In the genomic region with DNA sequence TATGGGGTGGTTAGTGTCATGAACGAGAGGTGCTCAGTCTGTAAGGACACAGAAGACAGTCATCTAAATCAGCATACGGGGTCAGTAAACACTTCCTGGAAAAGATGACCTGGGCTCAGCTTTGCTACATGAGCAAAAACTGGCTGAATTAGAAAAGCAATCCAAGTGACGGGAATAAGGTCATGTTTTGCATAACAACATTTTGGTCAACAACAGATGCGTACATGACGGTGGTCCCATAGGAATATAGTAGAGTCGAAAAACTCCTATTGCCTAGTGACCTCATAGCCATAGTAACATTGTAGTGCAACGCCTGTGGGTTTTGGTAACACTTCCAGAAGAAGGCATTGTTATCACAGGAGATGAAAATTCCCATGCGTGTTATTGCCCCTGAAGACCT, we compare ENCODE assay signal across 15 cellular contexts.
DNase-seq lines count a peak whose midpoint lies in the region; FAIRE-seq and TF ChIP-seq lines count a peak whose summit lies in the region.
"Had no signal": no experiment of that assay in that cellular context is flagged by ENCODE, and none has a peak within 500 bp of the region (broad histone marks: within the 10 kb centered on the region; RNA-seq: fewer than 3 reads in every experiment).

No MANE protein-coding gene starts in this region.

- H3K4me1 ChIP-seq in SJSA1 (replicated peaks) (peaks cover 37% of the 10 kb centered on the region), mesenchymal stem cell (ENCODE audit: control insufficient read depth, insufficient read depth, low read depth, low read length) (no peaks in the 10 kb centered on the region)
- H3K4me1 ChIP-seq: BLaER1, Caco-2 had no signal

- no peak overlapping the region for H2BK120ac ChIP-seq in mesenchymal stem cell (ENCODE audit: low read depth, low read length)

- H3K27ac ChIP-seq in SJSA1 (peak overlapping the region; percentile 39), mesenchymal stem cell (ENCODE audit: low read length, poor library complexity, severe bottlenecking) (no peak overlapping the region)
- H3K27ac ChIP-seq: BLaER1 had no signal

- no peak overlapping the region for H3K4me2 ChIP-seq in mesenchymal stem cell (ENCODE audit: low read length, poor library complexity, severe bottlenecking)
- H3K4me2 ChIP-seq: BLaER1 had no signal

- FAIRE-seq in H54 (lab: Jason Lieb, UNC) = peak; percentile 60

- no peak overlapping the region for H2BK12ac ChIP-seq in mesenchymal stem cell (ENCODE audit: low read length in 2 of 2)

- WGBS in mesenchymal stem cell = 71% methylated on average over 8 of the region's 8 CpGs

- H3K9me3 Mint-ChIP-seq in endothelial cell (ENCODE audit: unreplicated experiment) = no peaks in the 10 kb centered on the region
- H3K9me3 Mint-ChIP-seq: CD8-positive, alpha-beta memory T cell had no signal

- TF ChIP-seq POLR2A in H54 (IDR thresholded peaks at IDR 0.05; ENCODE audit: low read depth, low read length) = no peak

- H3K27ac Mint-ChIP-seq in endothelial cell (ENCODE audit: unreplicated experiment) = no peak overlapping the region
- H3K27ac Mint-ChIP-seq: CD8-positive, alpha-beta memory T cell had no signal

- TF ChIP-seq CTCF in cardiac fibroblast (IDR thresholded peaks at IDR 0.05; ENCODE audit: low read depth, low read length) = no peak
- no peak for TF ChIP-seq CTCF in endothelial cell (IDR thresholded peaks at IDR 0.05; ENCODE audit: unreplicated experiment)

- H3K4me1 Mint-ChIP-seq in endothelial cell (ENCODE audit: unreplicated experiment) = no peaks in the 10 kb centered on the region
- H3K4me1 Mint-ChIP-seq: CD8-positive, alpha-beta memory T cell had no signal

- no peak overlapping the region for H3K14ac ChIP-seq in mesenchymal stem cell (ENCODE audit: low read length in 2 of 2)

- no peak overlapping the region for H3K4me3 Mint-ChIP-seq in endothelial cell (ENCODE audit: unreplicated experiment)
- H3K4me3 Mint-ChIP-seq: CD8-positive, alpha-beta memory T cell had no signal

- no peaks in the 10 kb centered on the region for H3K27me3 ChIP-seq in SJSA1 (replicated peaks)
- H3K27me3 ChIP-seq in mesenchymal stem cell (ENCODE audit: control insufficient read depth in 1 of 2, insufficient read depth in 1 of 2, low read length in 2 of 2) = no peaks in the 10 kb centered on the region
- H3K27me3 ChIP-seq: BLaER1 had no signal

- H4K91ac ChIP-seq in mesenchymal stem cell (ENCODE audit: low read length) = no peak overlapping the region

- H2BK5ac ChIP-seq in mesenchymal stem cell (ENCODE audit: low read depth, low read length, poor library complexity, severe bottlenecking) = no peak overlapping the region

- no peak overlapping the region for H3K4ac ChIP-seq in mesenchymal stem cell (ENCODE audit: low read depth in 1 of 2, low read length in 2 of 2)

- H3K36me3 Mint-ChIP-seq in endothelial cell (ENCODE audit: low read depth, unreplicated experiment) = no peaks in the 10 kb centered on the region
- H3K36me3 Mint-ChIP-seq: CD8-positive, alpha-beta memory T cell had no signal

- no peak overlapping the region for H2BK15ac ChIP-seq in mesenchymal stem cell (ENCODE audit: low read depth, poor library complexity, severe bottlenecking)

- DNase-seq in H54 (ENCODE audit: insufficient read length, low spot score) = no peak
- DNase-seq in SJSA1 (ENCODE audit: low read depth in 1 of 2, low spot score in 2 of 2) = no peak
- peak; percentile 26 to 37 for DNase-seq in cardiac fibroblast (ENCODE audit: low read depth in 2 of 2)
- no peak for DNase-seq in mesenchymal stem cell
- no peak for DNase-seq in NCI-H1048 (lab: John Stamatoyannopoulos, UW)
- no peak for DNase-seq in middle frontal gyrus (ENCODE audit: extremely low spot score, low spot score)
- no peak for DNase-seq in endothelial cell (ENCODE audit: low spot score)
- no peak for DNase-seq in stimulated activated CD4-positive, alpha-beta T cell treated with anti-CD3 and anti-CD28 coated beads, Interleukin-1b, Interleukin-23, amount 100 ng/mL, for 48 hours
- DNase-seq: 8988T; AML-193; Caco-2; CD8-positive, alpha-beta memory T cell; DND-41; GDM1 had no signal

- H3K23ac ChIP-seq in mesenchymal stem cell (ENCODE audit: low read length in 2 of 2) = no peak overlapping the region

- no peak overlapping the region for H3K9ac ChIP-seq in mesenchymal stem cell (ENCODE audit: low read length)
- H3K9ac ChIP-seq: BLaER1 had no signal

- H3K27me3 Mint-ChIP-seq in endothelial cell (ENCODE audit: unreplicated experiment) = peaks cover 1% of the 10 kb centered on the region

- H3K18ac ChIP-seq in mesenchymal stem cell (ENCODE audit: low read depth in 1 of 2, low read length in 2 of 2) = no peak overlapping the region

- H3K9me3 ChIP-seq in SJSA1 (replicated peaks) = no peaks in the 10 kb centered on the region
- H3K9me3 ChIP-seq in mesenchymal stem cell (ENCODE audit: control insufficient read depth, low read length) = no peaks in the 10 kb centered on the region
- H3K9me3 ChIP-seq: BLaER1, Caco-2 had no signal

- H3K36me3 ChIP-seq in SJSA1 (no peaks in the 10 kb centered on the region), mesenchymal stem cell (ENCODE audit: control insufficient read depth in 1 of 2, insufficient read depth in 2 of 2, low read depth in 1 of 2, low read length in 2 of 2) (no peaks in the 10 kb centered on the region)
- H3K36me3 ChIP-seq: BLaER1 had no signal

- no peak overlapping the region for H2AFZ ChIP-seq in mesenchymal stem cell (ENCODE audit: low read depth, low read length)

- no peaks in the 10 kb centered on the region for H3K79me1 ChIP-seq in mesenchymal stem cell (replicated peaks; ENCODE audit: low read length, poor library complexity, severe bottlenecking)

- H4K8ac ChIP-seq in mesenchymal stem cell (ENCODE audit: low read length) = no peak overlapping the region

- H2AK5ac ChIP-seq in mesenchymal stem cell (ENCODE audit: low read length, severe bottlenecking) = peak overlapping the region; percentile 74

- H3K4me3 ChIP-seq in SJSA1 (no peak overlapping the region), cardiac fibroblast (replicated peaks in 1 of 2; ENCODE audit: low read depth in 2 of 2, low read length in 2 of 2) (no peak overlapping the region), mesenchymal stem cell (ENCODE audit: insufficient read depth in 1 of 2, low read depth in 1 of 2, low read length in 2 of 2) (no peak overlapping the region)
- H3K4me3 ChIP-seq: BLaER1 had no signal

Comparison
In these comparisons a context has a peak if more than half of its experiments do, and no peak if none do; other contexts are left out.
1. DNase-seq: peak in cardiac fibroblast (2 of 2); none in H54 (single experiment), SJSA1 (0 of 2), mesenchymal stem cell (single experiment), NCI-H1048 (single experiment), middle frontal gyrus (single experiment), endothelial cell (single experiment) and stimulated activated CD4-positive, alpha-beta T cell treated with anti-CD3 and anti-CD28 coated beads, Interleukin-1b, Interleukin-23, amount 100 ng/mL, for 48 hours (single experiment).